ENCODE assay signal across 11 cellular contexts in the genomic region with DNA sequence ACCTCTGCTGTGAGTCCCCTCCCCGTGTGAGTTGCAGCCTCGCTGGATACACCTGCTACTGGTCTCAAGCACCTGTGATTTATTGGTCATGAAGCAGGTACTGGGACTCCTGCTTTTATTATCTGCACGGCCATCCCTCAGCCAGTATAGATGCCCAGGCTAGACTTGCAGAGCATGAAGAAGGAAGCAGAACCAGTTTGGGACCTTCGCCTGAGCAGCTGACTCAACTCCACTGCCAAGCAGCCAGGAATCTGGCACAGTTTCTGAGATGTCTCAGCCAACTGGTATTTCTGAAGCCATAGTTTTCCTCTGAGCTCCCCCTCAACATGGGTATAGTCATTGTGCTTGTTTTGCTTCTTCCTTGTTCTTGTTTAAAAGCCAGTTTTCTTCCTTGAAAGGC. TPM values are rescaled to one million over a fixed set of nuclear protein-coding genes. Genes with fewer than 3 reads are reported as not detected.
DNase-seq lines count a peak whose midpoint lies in the region; ATAC-seq, FAIRE-seq and TF ChIP-seq lines count a peak whose summit lies in the region.
"Had no signal": no experiment of that assay in that cellular context is flagged by ENCODE, and none has a peak within 500 bp of the region (broad histone marks: within the 10 kb centered on the region; RNA-seq: fewer than 3 reads in every experiment).

No MANE protein-coding gene starts in this region.

- DNase-seq in Right ventricle myocardium inferior (ENCODE audit: missing footprints), result no peak
- DNase-seq in right atrium auricular region (ENCODE audit: low spot score), result no peak
- peak; percentile 72 for DNase-seq in brain microvascular endothelial cell
- DNase-seq in kidney epithelial cell (ENCODE audit: low read depth), result peak; percentile 75
- peak; percentile 59 for DNase-seq in urothelium cell line (ENCODE audit: low spot score)
- no peak for DNase-seq in H7
- DNase-seq: SHP77 had no signal

- in situ Hi-C loops in brain microvascular endothelial cell (cut with HindIII; ENCODE audit: low pct_ligation_motif_present, low sequenced_read_pairs), result no loop called here

- H3K36me3 ChIP-seq in right atrium auricular region (no peaks in the 10 kb centered on the region), brain microvascular endothelial cell (replicated peaks) (no peaks in the 10 kb centered on the region), kidney epithelial cell (ENCODE audit: control insufficient read depth, insufficient read depth, low read length) (no peaks in the 10 kb centered on the region), H7 (replicated peaks; ENCODE audit: control insufficient read depth, insufficient read depth, low read length) (no peaks in the 10 kb centered on the region)

- intact Hi-C loops in Right ventricle myocardium inferior (cut with DNase I), result no loop called here

- TF ChIP-seq CTCF in right atrium auricular region (IDR thresholded peaks at IDR 0.05) (no peak), brain microvascular endothelial cell (IDR thresholded peaks at IDR 0.05; ENCODE audit: low read depth, low read length, missing control alignments) (no peak), kidney epithelial cell (IDR thresholded peaks at IDR 0.05; ENCODE audit: insufficient read depth, low read length, poor library complexity, severe bottlenecking) (no peak)

- H3K4me1 ChIP-seq in right atrium auricular region, result peaks cover 0 to 10% of the 10 kb centered on the region in 2 donors

- H3K27ac ChIP-seq in right atrium auricular region (peak overlapping the region in 1 of 2 donors; percentile 30), brain microvascular endothelial cell (no peak overlapping the region)
- H3K27ac ChIP-seq: KMS-11 had no signal

- H3K4me3 ChIP-seq in right atrium auricular region (no peak overlapping the region), brain microvascular endothelial cell (ENCODE audit: low read depth, low read length) (no peak overlapping the region), kidney epithelial cell (ENCODE audit: low read depth, low read length) (no peak overlapping the region), H7 (ENCODE audit: insufficient read depth, low read depth, low read length) (no peak overlapping the region)

- peak; percentile 42 for ATAC-seq in Right ventricle myocardium inferior
- ATAC-seq in HG03432 (IDR thresholded peaks at IDR 0.05; ENCODE audit: unreplicated experiment), result no peak
- no peak for ATAC-seq in GM21576 (IDR thresholded peaks at IDR 0.05; ENCODE audit: unreplicated experiment)

- no peaks in the 10 kb centered on the region for H3K27me3 ChIP-seq in right atrium auricular region
- no peaks in the 10 kb centered on the region for H3K27me3 ChIP-seq in brain microvascular endothelial cell (replicated peaks)
- H3K27me3 ChIP-seq in kidney epithelial cell (ENCODE audit: control insufficient read depth, insufficient read depth, low read length), result no peaks in the 10 kb centered on the region
- H3K27me3 ChIP-seq in H7 (ENCODE audit: control insufficient read depth, insufficient read depth, low read length), result no peaks in the 10 kb centered on the region

- H3K9me3 ChIP-seq in right atrium auricular region, result no peaks in the 10 kb centered on the region

- FAIRE-seq in urothelium cell line (lab: Jason Lieb, UNC), result no peak

RNA-seq across cellular contexts. Expression of a gene that starts 28.0 kb away (rescaled TPM):
- total RNA-seq in Right ventricle myocardium inferior (not detected), right atrium auricular region (not detected), kidney epithelial cell (not detected in 2 replicates)
- total RNA-seq in H7 (2014; rRNA removed; shearing (Covaris generic)), result 0.03 TPM in 1 of 2 replicates, not detected in the other
- total RNA-seq: B cell had no signal

Comparison
In these comparisons a context has a peak if more than half of its experiments do, and no peak if none do; other contexts are left out.
1. DNase-seq: peak in brain microvascular endothelial cell (single experiment), kidney epithelial cell (single experiment) and urothelium cell line (single experiment); none in Right ventricle myocardium inferior (single experiment), right atrium auricular region (single experiment) and H7 (single experiment).